25 cellular contexts compared by ENCODE assay signal in genomic region chr14:69979882-69980281, GRCh38.
DNase-seq lines count a peak whose midpoint lies in the region; TF ChIP-seq lines count a peak whose summit lies in the region.
"Had no signal": no experiment of that assay in that cellular context is flagged by ENCODE, and none has a peak within 500 bp of the region (broad histone marks: within the 10 kb centered on the region; RNA-seq: fewer than 3 reads in every experiment).

No MANE protein-coding gene starts in this region.

- intact Hi-C loops in vagina (cut with DNase I): no loop called here
- intact Hi-C loops in tibial artery (cut with DNase I; ENCODE audit: low total_unique reads): no loop called here
- intact Hi-C loops in colonic mucosa (cut with DNase I): no loop called here

- H3K4me3 ChIP-seq in vagina: no peak overlapping the region
- no peak overlapping the region for H3K4me3 ChIP-seq in tibial artery
- no peak overlapping the region for H3K4me3 ChIP-seq in colonic mucosa
- H3K4me3 ChIP-seq: ascending aorta, right lobe of liver, tibial nerve had no signal

- H3K4me1 ChIP-seq in vagina: no peaks in the 10 kb centered on the region
- peaks cover 0 to 18% (median 15%) of the 10 kb centered on the region in 4 donors for H3K4me1 ChIP-seq in tibial artery
- H3K4me1 ChIP-seq in colonic mucosa: no peaks in the 10 kb centered on the region
- H3K4me1 ChIP-seq: ascending aorta, right lobe of liver had no signal

- H3K9me3 ChIP-seq in vagina: no peaks in the 10 kb centered on the region
- no peaks in the 10 kb centered on the region for H3K9me3 ChIP-seq in tibial artery
- H3K9me3 ChIP-seq in colonic mucosa: no peaks in the 10 kb centered on the region
- H3K9me3 ChIP-seq: ascending aorta, right lobe of liver, tibial nerve had no signal

- peak; percentile 31 for DNase-seq in DMS53 (lab: John Stamatoyannopoulos, UW)
- DNase-seq in DMS53 treated with DMSO at 0.1 percent for 48 hours (lab: John Stamatoyannopoulos, UW; ENCODE audit: unreplicated experiment): no peak
- DNase-seq in midbrain (lab: John Stamatoyannopoulos, UW): peak; percentile 61
- no peak for DNase-seq in vagina (ENCODE audit: extremely low spot score in 2 of 2)
- no peak for DNase-seq in tibial artery
- DNase-seq in colonic mucosa: no peak
- DNase-seq: activated CD4-positive, alpha-beta T cell treated with anti-CD3 and anti-CD28 coated beads for 48 hours; activated CD8-positive, alpha-beta memory T cell treated with anti-CD3 and anti-CD28 coated beads for 24 hours; activated effector memory CD4-positive, alpha-beta T cell treated with Interleukin-2 at 50 U/mL for 16 hours; DND-41; foreskin fibroblast; GF-D8; left colon; NCI-H1694; NCI-H446 treated with DMSO at 0.1 percent for 48 hours; NCI-H82; right lobe of liver; stimulated activated naive CD8-positive, alpha-beta T cell treated with anti-CD3 and anti-CD28 coated beads, Interleukin-15, amount 100 ng/mL, for 72 hours; T-cell had no signal

- no peaks in the 10 kb centered on the region for H3K27me3 ChIP-seq in vagina
- no peaks in the 10 kb centered on the region for H3K27me3 ChIP-seq in tibial artery
- H3K27me3 ChIP-seq in colonic mucosa: no peaks in the 10 kb centered on the region
- H3K27me3 ChIP-seq: ascending aorta, right lobe of liver, tibial nerve had no signal

- H3K36me3 ChIP-seq in vagina (no peaks in the 10 kb centered on the region), tibial artery (peaks cover 0 to 3% (median 0%) of the 10 kb centered on the region in 3 donors), colonic mucosa (no peaks in the 10 kb centered on the region)
- H3K36me3 ChIP-seq: ascending aorta, tibial nerve had no signal

- H3K9ac ChIP-seq in colonic mucosa (ENCODE audit: low read depth in 2 of 2, low read length in 2 of 2): no peak overlapping the region

- TF ChIP-seq CTCF in vagina (IDR thresholded peaks at IDR 0.05) (no peak), tibial artery (IDR thresholded peaks at IDR 0.05) (no peak), colonic mucosa (IDR thresholded peaks at IDR 0.05) (no peak)

- H3K27ac ChIP-seq in cingulate gyrus (ENCODE audit: low read depth, low read length) (peak overlapping the region; percentile 80), temporal lobe (ENCODE audit: low read depth, low read length) (peak overlapping the region; percentile 31), vagina (no peak overlapping the region), tibial artery (no peak overlapping the region), colonic mucosa (no peak overlapping the region)
- H3K27ac ChIP-seq: 22Rv1, ascending aorta, C4-2B, right lobe of liver had no signal

- no peak for TF ChIP-seq POLR2A in vagina (IDR thresholded peaks at IDR 0.05)

Comparison
In these comparisons a context has a peak if more than half of its experiments do, and no peak if none do; other contexts are left out.
1. DNase-seq: peak in DMS53 (single experiment) and midbrain (single experiment); none in DMS53 treated with DMSO at 0.1 percent for 48 hours (single experiment), vagina (0 of 2), tibial artery (0 of 2) and colonic mucosa (single experiment).
2. H3K27ac ChIP-seq: peak in cingulate gyrus (single experiment) and temporal lobe (single experiment); none in vagina (single experiment), tibial artery (0 of 2) and colonic mucosa (single experiment).